12 cellular contexts compared by ENCODE assay signal in genomic region chr9:94973491-94973941, GRCh38.
A peak's percentile ranks its signal among the peaks of the same experiment; 100 is the strongest.
DNase-seq lines count a peak whose midpoint lies in the region; ATAC-seq and TF ChIP-seq lines count a peak whose summit lies in the region.
"Had no signal": no experiment of that assay in that cellular context is flagged by ENCODE, and none has a peak within 500 bp of the region (broad histone marks: within the 10 kb centered on the region; RNA-seq: fewer than 3 reads in every experiment).

No MANE protein-coding gene starts in this region.

- peak overlapping the region; percentile 78 for H3K27ac ChIP-seq in cardiac muscle cell
- H3K27ac ChIP-seq in right atrium auricular region: peak overlapping the region in 1 of 2 donors; percentile 40
- peak overlapping the region; percentile 88 to 91 (median 90) for H3K27ac ChIP-seq in right lobe of liver
- peak overlapping the region; percentile 58 to 75 for H3K27ac ChIP-seq in uterus
- H3K27ac ChIP-seq: adrenal gland had no signal

- 38% methylated on average over 5 of the region's 11 CpGs for WGBS in right lobe of liver (ENCODE audit: insufficient coverage, low coverage, low lambda C conversion rate, missing lambda C conversion rate)

- H3K4me1 ChIP-seq in cardiac muscle cell (ENCODE audit: low read depth) (peaks cover 51% of the 10 kb centered on the region), right atrium auricular region (peaks cover 0 to 23% of the 10 kb centered on the region in 2 donors), right lobe of liver (peaks cover 0 to 72% (median 35%) of the 10 kb centered on the region in 4 donors), uterus (no peaks in the 10 kb centered on the region)

- intact Hi-C loops in right lobe of liver (cut with DNase I): no loop called here
- intact Hi-C loops in uterus (cut with DNase I; ENCODE audit: low total_unique reads): no loop called here

- no peak overlapping the region for H3K4me3 ChIP-seq in cardiac muscle cell
- no peak overlapping the region for H3K4me3 ChIP-seq in right atrium auricular region
- H3K4me3 ChIP-seq in right lobe of liver: no peak overlapping the region
- no peak overlapping the region for H3K4me3 ChIP-seq in uterus
- H3K4me3 ChIP-seq: adrenal gland had no signal

- H3K27me3 ChIP-seq in cardiac muscle cell (no peaks in the 10 kb centered on the region), right atrium auricular region (no peaks in the 10 kb centered on the region), right lobe of liver (no peaks in the 10 kb centered on the region), uterus (no peaks in the 10 kb centered on the region)
- H3K27me3 ChIP-seq: adrenal gland had no signal

- H3K36me3 ChIP-seq in cardiac muscle cell (no peaks in the 10 kb centered on the region), right atrium auricular region (no peaks in the 10 kb centered on the region), right lobe of liver (no peaks in the 10 kb centered on the region), uterus (no peaks in the 10 kb centered on the region)
- H3K36me3 ChIP-seq: adrenal gland had no signal

- ATAC-seq in right lobe of liver (peak in 2 of 4 donors; percentile 1 to 46), GM21786 (IDR thresholded peaks at IDR 0.05; ENCODE audit: unreplicated experiment) (no peak)

- TF ChIP-seq CTCF in cardiac muscle cell (IDR thresholded peaks at IDR 0.05; ENCODE audit: low read depth, low read length): no peak
- TF ChIP-seq CTCF in right atrium auricular region (IDR thresholded peaks at IDR 0.05): no peak
- no peak for TF ChIP-seq CTCF in right lobe of liver (IDR thresholded peaks at IDR 0.05)
- TF ChIP-seq CTCF in uterus (IDR thresholded peaks at IDR 0.05): no peak

- TF ChIP-seq POLR2A in right lobe of liver (IDR thresholded peaks at IDR 0.05) (no peak), uterus (IDR thresholded peaks at IDR 0.05) (no peak)

- H3K9me3 ChIP-seq in cardiac muscle cell (ENCODE audit: low read depth): no peaks in the 10 kb centered on the region
- no peaks in the 10 kb centered on the region for H3K9me3 ChIP-seq in right atrium auricular region
- H3K9me3 ChIP-seq in right lobe of liver: no peaks in the 10 kb centered on the region
- no peaks in the 10 kb centered on the region for H3K9me3 ChIP-seq in uterus
- H3K9me3 ChIP-seq: adrenal gland had no signal

- peak in 1 of 2 donors; percentile 59 for DNase-seq in cardiac muscle cell (ENCODE audit: low read depth in 1 of 2, low spot score in 1 of 2)
- DNase-seq in right atrium auricular region (ENCODE audit: low spot score): no peak
- DNase-seq in dermis microvascular lymphatic vessel endothelial cell (ENCODE audit: low read depth in 2 of 2): peak; percentile 84 to 91
- peak in 1 of 3 donors; percentile 66 for DNase-seq in right lobe of liver
- no peak for DNase-seq in uterus
- no peak for DNase-seq in epidermal melanocyte (ENCODE audit: insufficient read length, low spot score)
- no peak for DNase-seq in DMS114 treated with DMSO at 0.1 percent for 48 hours (lab: John Stamatoyannopoulos, UW; ENCODE audit: unreplicated experiment)
- DNase-seq: adrenal gland, KG1, NCI-H2081 treated with DMSO at 0.1 percent for 48 hours, SW 1271 had no signal

Comparison
In these comparisons a context has a peak if more than half of its experiments do, and no peak if none do; other contexts are left out.
1. DNase-seq: peak in dermis microvascular lymphatic vessel endothelial cell (2 of 2); none in right atrium auricular region (single experiment), uterus (0 of 2), epidermal melanocyte (single experiment) and DMS114 treated with DMSO at 0.1 percent for 48 hours (single experiment).